11 cellular contexts compared by ENCODE assay signal in genomic region chr12:6201775-6202292, GRCh38. TPM values are rescaled to one million over a fixed set of nuclear protein-coding genes. Genes with fewer than 3 reads are reported as not detected.
A peak's percentile ranks its signal among the peaks of the same experiment; 100 is the strongest.
DNase-seq lines count a peak whose midpoint lies in the region; ATAC-seq and TF ChIP-seq lines count a peak whose summit lies in the region.
"Had no signal": no experiment of that assay in that cellular context is flagged by ENCODE, and none has a peak within 500 bp of the region (broad histone marks: within the 10 kb centered on the region; RNA-seq: fewer than 3 reads in every experiment).

No MANE protein-coding gene starts in this region.

- TF ChIP-seq CTCF in heart right ventricle (IDR thresholded peaks at IDR 0.05) (no peak), endothelial cell (IDR thresholded peaks at IDR 0.05; ENCODE audit: unreplicated experiment) (no peak), uterus (IDR thresholded peaks at IDR 0.05) (no peak)

- no peak for TF ChIP-seq POLR2A in uterus (IDR thresholded peaks at IDR 0.05)

- peaks cover 0 to 37% (median 0%) of the 10 kb centered on the region in 7 donors for H3K27me3 ChIP-seq in heart right ventricle
- no peaks in the 10 kb centered on the region for H3K27me3 ChIP-seq in muscle layer of duodenum (ENCODE audit: low read depth, low read length)
- H3K27me3 ChIP-seq in uterus, result no peaks in the 10 kb centered on the region

- peak overlapping the region; percentile 31 for H3K4me3 Mint-ChIP-seq in endothelial cell (ENCODE audit: unreplicated experiment)

- H3K36me3 ChIP-seq in heart right ventricle, result no peaks in the 10 kb centered on the region
- H3K36me3 ChIP-seq in muscle layer of duodenum (ENCODE audit: control insufficient read depth in 1 of 2, insufficient read depth in 2 of 2, low read length in 2 of 2), result no peaks in the 10 kb centered on the region
- no peaks in the 10 kb centered on the region for H3K36me3 ChIP-seq in uterus

- H3K4me1 ChIP-seq in heart right ventricle (peaks cover 19 to 80% (median 61%) of the 10 kb centered on the region in 9 donors), muscle layer of duodenum (ENCODE audit: control insufficient read depth in 1 of 2, insufficient read depth in 2 of 2, low read length in 2 of 2) (peaks cover 13 to 59% of the 10 kb centered on the region in 2 donors), uterus (peaks cover 16 to 34% of the 10 kb centered on the region in 2 donors)

- DNase-seq in heart right ventricle (no peak), left ventricle myocardium superior (no peak), endothelial cell (ENCODE audit: low spot score) (no peak), uterus (no peak), NCI-H1092 treated with DMSO at 0.1 percent for 48 hours (lab: John Stamatoyannopoulos, UW) (no peak), activated T-cell treated with anti-CD3 and anti-CD28 coated beads for 4 hours (no peak)
- DNase-seq: GM23248; stimulated activated CD4-positive, alpha-beta T cell treated with anti-CD3 and anti-CD28 coated beads, Interleukin-4, amount 100 ng/mL, for 1 hour; T-cell had no signal

- intact Hi-C loops in heart right ventricle (cut with DNase I), result no loop called here
- intact Hi-C loops in left ventricle myocardium superior (cut with micrococcal nuclease), result no loop called here
- intact Hi-C loops in uterus (cut with DNase I; ENCODE audit: low total_unique reads), result no loop called here

- no peaks in the 10 kb centered on the region for H3K36me3 Mint-ChIP-seq in endothelial cell (ENCODE audit: low read depth, unreplicated experiment)
- H3K36me3 Mint-ChIP-seq: T-cell had no signal

- peak overlapping the region; percentile 65 to 99 (median 90) for H3K4me3 ChIP-seq in heart right ventricle
- H3K4me3 ChIP-seq in muscle layer of duodenum (ENCODE audit: low read depth in 1 of 2, low read length in 2 of 2), result peak overlapping the region; percentile 82 to 94
- H3K4me3 ChIP-seq in uterus, result peak overlapping the region; percentile 72 to 88

- ATAC-seq in heart right ventricle, result no peak
- no peak for ATAC-seq in left ventricle myocardium superior
- no peak for ATAC-seq in HG02763 (IDR thresholded peaks at IDR 0.05; ENCODE audit: unreplicated experiment)

- 72 to 80% methylated on average over 6 of the region's 6 CpGs for WGBS in heart right ventricle, 2 donors

- H3K9me3 Mint-ChIP-seq in endothelial cell (ENCODE audit: unreplicated experiment), result no peaks in the 10 kb centered on the region
- H3K9me3 Mint-ChIP-seq: T-cell had no signal

- H3K9me3 ChIP-seq in heart right ventricle (no peaks in the 10 kb centered on the region), muscle layer of duodenum (ENCODE audit: control insufficient read depth in 1 of 2, low read length in 2 of 2) (no peaks in the 10 kb centered on the region), uterus (no peaks in the 10 kb centered on the region)

- H3K27ac ChIP-seq in heart right ventricle (peak overlapping the region; percentile 89 to 99 (median 95)), muscle layer of duodenum (ENCODE audit: low read length) (peak overlapping the region; percentile 76), uterus (peak overlapping the region; percentile 95 to 97)
- H3K27ac ChIP-seq: GM23248 had no signal

- peaks cover 62% of the 10 kb centered on the region for H3K4me1 Mint-ChIP-seq in endothelial cell (ENCODE audit: unreplicated experiment)

- no peak overlapping the region for H3K27ac Mint-ChIP-seq in endothelial cell (ENCODE audit: unreplicated experiment)
- H3K27ac Mint-ChIP-seq: T-cell had no signal

- H3K27me3 Mint-ChIP-seq in endothelial cell (ENCODE audit: unreplicated experiment), result peaks cover 22% of the 10 kb centered on the region

RNA-seq across cellular contexts. Expression of gene CD9, which starts 1.6 kb away (rescaled TPM):
- 10 to 100 TPM; 24.8 to 70.4 (median 52.8) TPM for total RNA-seq in heart right ventricle
- polyA plus RNA-seq in heart right ventricle, result 100 to 1,000 TPM in 1 of 2 donors, 10 to 100 TPM in 1; 52.3 to 109 TPM
- 39.2 TPM for total RNA-seq in left ventricle myocardium superior
- total RNA-seq in endothelial cell (ENCODE audit: unreplicated experiment), result 67.2 TPM
- total RNA-seq in uterus, result 100 to 1,000 TPM; 161 to 275 (median 207) TPM
